ENCODE assay signal across 1 cellular context in the genomic region with DNA sequence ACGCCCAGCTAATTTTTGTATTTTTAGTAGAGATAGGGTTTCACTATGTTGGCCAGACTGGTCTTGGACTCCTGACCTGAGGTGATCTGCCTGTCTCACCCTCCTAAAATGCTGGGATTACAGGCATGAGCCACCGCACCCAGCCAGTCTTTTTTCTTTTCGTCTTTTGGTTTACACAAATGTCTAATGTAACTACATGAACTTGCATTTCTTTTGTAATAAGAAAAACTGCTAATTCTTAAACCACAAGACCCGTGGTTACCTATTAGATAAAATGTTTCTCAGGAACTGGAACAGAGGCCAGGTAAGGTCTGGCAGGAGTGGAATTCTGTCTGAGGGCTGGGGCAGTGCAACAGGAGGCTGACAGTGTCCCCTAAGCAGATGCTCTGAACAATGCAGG.
TF ChIP-seq lines count a peak whose summit lies in the region.

No MANE protein-coding gene starts in this region.

TF ChIP-seq in WTC11, 78 proteins besides CTCF, POLR2A, EP300 and RAD21 (continued from another document):
- TF ChIP-seq, protein P1, sequence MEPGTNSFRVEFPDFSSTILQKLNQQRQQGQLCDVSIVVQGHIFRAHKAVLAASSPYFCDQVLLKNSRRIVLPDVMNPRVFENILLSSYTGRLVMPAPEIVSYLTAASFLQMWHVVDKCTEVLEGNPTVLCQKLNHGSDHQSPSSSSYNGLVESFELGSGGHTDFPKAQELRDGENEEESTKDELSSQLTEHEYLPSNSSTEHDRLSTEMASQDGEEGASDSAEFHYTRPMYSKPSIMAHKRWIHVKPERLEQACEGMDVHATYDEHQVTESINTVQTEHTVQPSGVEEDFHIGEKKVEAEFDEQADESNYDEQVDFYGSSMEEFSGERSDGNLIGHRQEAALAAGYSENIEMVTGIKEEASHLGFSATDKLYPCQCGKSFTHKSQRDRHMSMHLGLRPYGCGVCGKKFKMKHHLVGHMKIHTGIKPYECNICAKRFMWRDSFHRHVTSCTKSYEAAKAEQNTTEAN (CRISPR knock-in tag; IDR thresholded peaks at IDR 0.05): no peak
- TF ChIP-seq TEAD1 (CRISPR knock-in tag; IDR thresholded peaks at IDR 0.05) (no peak), RELA (CRISPR knock-in tag; IDR thresholded peaks at IDR 0.05; ENCODE audit: borderline replicate concordance) (no peak), NFYB (CRISPR knock-in tag; conservative IDR thresholded peaks at IDR 0.05; ENCODE audit: low read depth) (no peak), ZNF138 (CRISPR knock-in tag; conservative IDR thresholded peaks at IDR 0.05) (no peak), SP1 (CRISPR knock-in tag; conservative IDR thresholded peaks at IDR 0.05) (no peak), ZNF219 (CRISPR knock-in tag; IDR thresholded peaks at IDR 0.05; ENCODE audit: borderline replicate concordance) (no peak), ZNF232 (CRISPR knock-in tag; IDR thresholded peaks at IDR 0.05) (no peak)
TF ChIP-seq in WTC11: peak in this region for 0.
